Comparison of ENCODE assay signal across 8 cellular contexts in genomic region chr17:33520404-33521032, GRCh38.
A peak's percentile ranks its signal among the peaks of the same experiment; 100 is the strongest.
DNase-seq lines count a peak whose midpoint lies in the region; ATAC-seq and TF ChIP-seq lines count a peak whose summit lies in the region.

No MANE protein-coding gene starts in this region.

- intact Hi-C loops in head of caudate nucleus (cut with DNase I) = no loop called here

- no peak for ATAC-seq in activated CD4-positive, CD25-positive, alpha-beta regulatory T cell treated with anti-CD3 and anti-CD28 coated beads, Interleukin-2, amount 50 U/mL, for 24 hours
- no peak for ATAC-seq in GM21717 (IDR thresholded peaks at IDR 0.05; ENCODE audit: unreplicated experiment)

- H3K4me3 ChIP-seq in retinal pigment epithelial cell (ENCODE audit: low read length) = no peak overlapping the region

- peak; percentile 50 for DNase-seq in activated CD4-positive, CD25-positive, alpha-beta regulatory T cell treated with anti-CD3 and anti-CD28 coated beads, Interleukin-2, amount 50 U/mL, for 72 hours
- peak; percentile 24 for DNase-seq in NCI-H345 treated with DMSO at 0.1 percent for 48 hours (lab: John Stamatoyannopoulos, UW; ENCODE audit: unreplicated experiment)
- DNase-seq in activated T-cell treated with anti-CD3 and anti-CD28 coated beads, Interleukin-2, amount 50 U/mL, for 48 hours = peak; percentile 63 to 69
- DNase-seq in head of caudate nucleus = peak; percentile 26 to 83 (median 62)
- DNase-seq in retinal pigment epithelial cell (ENCODE audit: low read depth) = no peak
- DNase-seq in NCI-H1048 (lab: John Stamatoyannopoulos, UW) = no peak

- TF ChIP-seq CTCF in retinal pigment epithelial cell (conservative IDR thresholded peaks at IDR 0.05; ENCODE audit: low read depth, low read length) = peak; percentile 96

Comparison
In these comparisons a context has a peak if more than half of its experiments do, and no peak if none do; other contexts are left out.
1. DNase-seq: peak in activated CD4-positive, CD25-positive, alpha-beta regulatory T cell treated with anti-CD3 and anti-CD28 coated beads, Interleukin-2, amount 50 U/mL, for 72 hours (single experiment), NCI-H345 treated with DMSO at 0.1 percent for 48 hours (single experiment), activated T-cell treated with anti-CD3 and anti-CD28 coated beads, Interleukin-2, amount 50 U/mL, for 48 hours (2 of 2) and head of caudate nucleus (42 of 42); none in retinal pigment epithelial cell (single experiment) and NCI-H1048 (single experiment).